In the genomic region with DNA sequence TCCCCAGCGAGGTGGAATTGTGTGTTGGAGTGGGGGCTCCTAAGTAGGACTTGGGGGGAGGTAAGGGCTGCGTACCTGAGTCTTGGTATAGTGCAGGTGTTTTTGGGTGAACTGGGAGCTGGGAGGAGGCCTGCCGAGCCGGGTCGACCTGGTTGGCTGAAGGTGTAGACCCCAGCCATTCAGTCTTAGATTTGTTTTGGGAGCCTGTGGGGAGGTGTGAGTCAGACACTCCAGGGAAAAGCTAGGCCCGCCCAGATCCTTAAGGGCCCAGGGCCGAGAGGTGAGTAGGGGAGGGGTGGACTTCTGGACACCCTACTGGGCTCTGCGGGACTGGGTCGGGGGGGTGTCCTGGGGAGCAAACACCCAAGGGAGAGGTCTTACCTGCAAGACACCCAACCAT, we compare ENCODE assay signal across 1 cellular context.
TF ChIP-seq lines count a peak whose summit lies in the region.

No MANE protein-coding gene starts in this region.

TF ChIP-seq in WTC11, 78 proteins besides CTCF, POLR2A, EP300 and RAD21 (continued from another document):
- TF ChIP-seq, protein P1, sequence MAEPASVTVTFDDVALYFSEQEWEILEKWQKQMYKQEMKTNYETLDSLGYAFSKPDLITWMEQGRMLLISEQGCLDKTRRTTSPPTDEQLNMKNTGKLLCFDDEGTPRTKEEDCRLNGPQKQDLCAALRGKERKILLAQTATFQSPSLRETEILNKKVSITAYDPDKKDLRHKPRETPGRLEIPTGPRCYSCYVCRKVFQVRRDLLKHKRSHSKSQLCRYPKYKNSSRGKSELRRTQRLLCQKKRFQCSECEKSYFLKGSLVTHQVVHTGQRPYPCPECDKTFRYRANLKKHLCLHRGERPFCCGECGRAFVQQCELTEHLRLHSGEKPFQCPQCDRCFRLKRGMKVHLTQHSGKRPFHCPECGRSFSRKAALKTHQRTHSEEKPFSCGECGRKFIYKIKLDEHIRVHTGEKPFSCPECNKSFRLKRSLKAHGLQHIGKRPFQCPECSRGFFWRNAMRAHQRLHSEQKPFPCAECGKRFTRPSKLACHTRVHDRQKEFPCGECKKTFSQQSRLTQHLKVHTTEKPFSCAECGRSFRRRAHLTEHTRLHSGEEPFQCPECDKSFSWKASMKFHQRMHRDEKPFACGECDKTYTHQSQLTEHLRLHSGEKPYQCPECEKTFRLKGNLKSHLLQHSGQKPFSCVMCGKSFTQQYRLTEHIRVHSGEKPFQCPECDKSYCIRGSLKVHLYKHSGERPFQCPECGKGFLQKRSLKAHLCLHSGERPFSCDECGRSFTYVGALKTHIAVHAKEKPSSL (CRISPR knock-in tag; conservative IDR thresholded peaks at IDR 0.05): no peak
- TF ChIP-seq, protein P2, sequence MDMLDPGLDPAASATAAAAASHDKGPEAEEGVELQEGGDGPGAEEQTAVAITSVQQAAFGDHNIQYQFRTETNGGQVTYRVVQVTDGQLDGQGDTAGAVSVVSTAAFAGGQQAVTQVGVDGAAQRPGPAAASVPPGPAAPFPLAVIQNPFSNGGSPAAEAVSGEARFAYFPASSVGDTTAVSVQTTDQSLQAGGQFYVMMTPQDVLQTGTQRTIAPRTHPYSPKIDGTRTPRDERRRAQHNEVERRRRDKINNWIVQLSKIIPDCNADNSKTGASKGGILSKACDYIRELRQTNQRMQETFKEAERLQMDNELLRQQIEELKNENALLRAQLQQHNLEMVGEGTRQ (CRISPR knock-in tag; IDR thresholded peaks at IDR 0.05): no peak
- no peak for TF ChIP-seq PRRX2 (CRISPR knock-in tag; IDR thresholded peaks at IDR 0.05)
TF ChIP-seq in WTC11: peak in this region for 0.
